29 cellular contexts compared by ENCODE assay signal in genomic region chr1:204282801-204283200, GRCh38.
DNase-seq lines count a peak whose midpoint lies in the region; ATAC-seq and TF ChIP-seq lines count a peak whose summit lies in the region.
"Had no signal": no experiment of that assay in that cellular context is flagged by ENCODE, and none has a peak within 500 bp of the region (broad histone marks: within the 10 kb centered on the region; RNA-seq: fewer than 3 reads in every experiment).

No MANE protein-coding gene starts in this region.

- peaks cover 93% of the 10 kb centered on the region for H3K4me1 Mint-ChIP-seq in nephron
- peaks cover 78% of the 10 kb centered on the region for H3K4me1 Mint-ChIP-seq in type B pancreatic cell (ENCODE audit: unreplicated experiment)

- H3K27ac Mint-ChIP-seq in nephron (peak overlapping the region; percentile 98 to 100 (median 99)), type B pancreatic cell (peak overlapping the region; percentile 65)
- H3K27ac Mint-ChIP-seq: activated T-helper 2 cell treated with anti-CD3 and anti-CD28 coated beads, Interferon-gamma antibody, Interleukin-2, Interleukin-4, amounts not matched to agents 10 μg/mL and 5 μg/mL and 100 μg/mL, durations not matched to agents 14 hours and 24 hours and 36 hours; CD4-positive, alpha-beta T cell; endodermal cell; T-helper 2 cell treated with Interferon-gamma antibody and Interleukin-4, amounts not matched to agents 5 μg/mL and 100 μg/mL, for 36 hours had no signal

- TF ChIP-seq EP300 in gastroesophageal sphincter (IDR thresholded peaks at IDR 0.05): no peak

- no peak for TF ChIP-seq CTCF in cardiac muscle cell (IDR thresholded peaks at IDR 0.05; ENCODE audit: low read depth, low read length)
- TF ChIP-seq CTCF in gastroesophageal sphincter (IDR thresholded peaks at IDR 0.05): no peak
- no peak for TF ChIP-seq CTCF in nephron (IDR thresholded peaks at IDR 0.05; ENCODE audit: unreplicated experiment in 3 of 3)
- TF ChIP-seq CTCF in type B pancreatic cell (conservative IDR thresholded peaks at IDR 0.05): no peak

- H3K27ac ChIP-seq in cardiac muscle cell (peak overlapping the region; percentile 44), gastroesophageal sphincter (peak overlapping the region in 3 of 4 donors; percentile 33 to 47 (median 42))
- H3K27ac ChIP-seq: brain microvascular endothelial cell, foreskin keratinocyte, GM23248, neutrophil, right lobe of liver, upper lobe of right lung had no signal

- H3K27me3 Mint-ChIP-seq in nephron (ENCODE audit: low read depth) (no peaks in the 10 kb centered on the region), type B pancreatic cell (no peaks in the 10 kb centered on the region)

- H3K36me3 Mint-ChIP-seq in nephron (ENCODE audit: low read depth) (no peaks in the 10 kb centered on the region), type B pancreatic cell (peaks cover 3% of the 10 kb centered on the region)

- no peak overlapping the region for H3K4me3 ChIP-seq in cardiac muscle cell
- no peak overlapping the region for H3K4me3 ChIP-seq in gastroesophageal sphincter
- H3K4me3 ChIP-seq: GM23248, right lobe of liver, upper lobe of right lung had no signal

- H3K27me3 ChIP-seq in cardiac muscle cell: no peaks in the 10 kb centered on the region
- peaks cover 69% of the 10 kb centered on the region for H3K27me3 ChIP-seq in gastroesophageal sphincter
- H3K27me3 ChIP-seq: foreskin keratinocyte, right lobe of liver, upper lobe of right lung had no signal

- no peak for ATAC-seq in Right ventricle myocardium inferior
- ATAC-seq in gastroesophageal sphincter: no peak
- ATAC-seq in GM21360 (IDR thresholded peaks at IDR 0.05; ENCODE audit: unreplicated experiment): no peak
- no peak for ATAC-seq in HG03521 (IDR thresholded peaks at IDR 0.05; ENCODE audit: unreplicated experiment)
- ATAC-seq: esophagus mucosa, foreskin keratinocyte, right lobe of liver, upper lobe of right lung had no signal

- H3K4me1 ChIP-seq in cardiac muscle cell (ENCODE audit: low read depth) (peaks cover 70% of the 10 kb centered on the region), gastroesophageal sphincter (peaks cover 0 to 68% (median 0%) of the 10 kb centered on the region in 3 donors)

- peak overlapping the region; percentile 56 to 77 (median 73) for H3K4me3 Mint-ChIP-seq in nephron
- H3K4me3 Mint-ChIP-seq in type B pancreatic cell: peak overlapping the region; percentile 33
- H3K4me3 Mint-ChIP-seq: CD4-positive, alpha-beta T cell; endodermal cell; T-helper 2 cell treated with Interferon-gamma antibody and Interleukin-4, amounts not matched to agents 5 μg/mL and 100 μg/mL, for 36 hours had no signal

- TF ChIP-seq POLR2A in gastroesophageal sphincter (IDR thresholded peaks at IDR 0.05): no peak

- H3K9me3 Mint-ChIP-seq in nephron: no peaks in the 10 kb centered on the region
- no peaks in the 10 kb centered on the region for H3K9me3 Mint-ChIP-seq in type B pancreatic cell
- H3K9me3 Mint-ChIP-seq: activated T-helper 2 cell treated with anti-CD3 and anti-CD28 coated beads, Interferon-gamma antibody, Interleukin-2, Interleukin-4, amounts not matched to agents 10 μg/mL and 5 μg/mL and 100 μg/mL, durations not matched to agents 14 hours and 24 hours and 36 hours; CD4-positive, alpha-beta T cell; endodermal cell; T-helper 2 cell treated with Interferon-gamma antibody and Interleukin-4, amounts not matched to agents 5 μg/mL and 100 μg/mL, for 36 hours had no signal

- intact Hi-C loops in Right ventricle myocardium inferior (cut with DNase I): no loop called here

- H3K36me3 ChIP-seq in cardiac muscle cell (no peaks in the 10 kb centered on the region), gastroesophageal sphincter (no peaks in the 10 kb centered on the region)
- H3K36me3 ChIP-seq: brain microvascular endothelial cell, neutrophil, upper lobe of right lung had no signal

- DNase-seq in cardiac muscle cell (ENCODE audit: low read depth in 1 of 2, low spot score in 1 of 2) (no peak), Right ventricle myocardium inferior (ENCODE audit: missing footprints) (no peak), type B pancreatic cell (ENCODE audit: extremely low spot score, unreplicated experiment) (no peak), NCI-H82 treated with DMSO at 0.1 percent for 48 hours (lab: John Stamatoyannopoulos, UW; ENCODE audit: unreplicated experiment) (no peak)
- DNase-seq: 8988T; activated naive CD4-positive, alpha-beta T cell treated with anti-CD3 and anti-CD28 coated beads, Interleukin-2, amount 50 U/mL, for 16 hours; amniotic stem cell; brain microvascular endothelial cell; CD4-positive, alpha-beta T cell; cortex of kidney; endodermal cell; foreskin keratinocyte; GM23248; IMR-90; NCI-H1436 treated with DMSO at 0.1 percent for 48 hours; NCI-H2081 treated with DMSO at 0.1 percent for 48 hours; NCI-H226; NCI-H69; right lobe of liver; stimulated activated CD4-positive, alpha-beta T cell treated with anti-CD3 and anti-CD28 coated beads, Interleukin-4, amount 100 ng/mL, for 24 hours; upper lobe of right lung had no signal

- 54% methylated on average over 7 of the region's 10 CpGs; no CpG with 5 or more reads in 1 of the 2 donors for WGBS in gastroesophageal sphincter (ENCODE audit: low coverage in 1 of 2), 2 donors

- H3K9me3 ChIP-seq in cardiac muscle cell (ENCODE audit: low read depth) (no peaks in the 10 kb centered on the region), gastroesophageal sphincter (no peaks in the 10 kb centered on the region)
- H3K9me3 ChIP-seq: neutrophil, right lobe of liver, upper lobe of right lung had no signal
